Comparison of ENCODE assay signal across 1 cellular context in genomic region chr7:90900640-90901353, GRCh38.
TF ChIP-seq lines count a peak whose summit lies in the region.

No MANE protein-coding gene starts in this region.

TF ChIP-seq in HepG2, 621 proteins besides CTCF, POLR2A, EP300 and RAD21 (continued from another document):
- TF ChIP-seq KLF13 (CRISPR knock-in tag; IDR thresholded peaks at IDR 0.05) (no peak), ZNF564 (CRISPR knock-in tag; IDR thresholded peaks at IDR 0.05) (no peak), ZKSCAN1 (IDR thresholded peaks at IDR 0.05; ENCODE audit: low read length) (no peak), PRMT3 (CRISPR knock-in tag; IDR thresholded peaks at IDR 0.05; ENCODE audit: borderline replicate concordance, low read depth) (no peak), NAIF1 (CRISPR knock-in tag; IDR thresholded peaks at IDR 0.05; ENCODE audit: borderline replicate concordance) (no peak), CEBPB (IDR thresholded peaks at IDR 0.05; ENCODE audit: borderline replicate concordance, low read depth, low read length) (peak; percentile 60; the same call in 1 of the 2 replicates), PLSCR1 (CRISPR knock-in tag; IDR thresholded peaks at IDR 0.05; ENCODE audit: borderline replicate concordance) (no peak), FOXP1 (IDR thresholded peaks at IDR 0.05) (no peak), FOXP1 (CRISPR knock-in tag; IDR thresholded peaks at IDR 0.05) (0 out of 2 replicates have a peak, but pooled peaks have one; percentile 15), TCF7 (IDR thresholded peaks at IDR 0.05; ENCODE audit: low read depth) (peak; percentile 57), DNMT3B (CRISPR knock-in tag; conservative IDR thresholded peaks at IDR 0.05) (no peak), CHD4 (IDR thresholded peaks at IDR 0.05; ENCODE audit: borderline replicate concordance, low read length) (no peak), BCL6 (CRISPR knock-in tag; IDR thresholded peaks at IDR 0.05) (0 out of 2 replicates have a peak, but pooled peaks have one; percentile 21), KDM3A (CRISPR knock-in tag; IDR thresholded peaks at IDR 0.05; ENCODE audit: low read depth) (no peak), BATF2 (CRISPR knock-in tag; IDR thresholded peaks at IDR 0.05) (no peak), GATA4 (IDR thresholded peaks at IDR 0.05; ENCODE audit: borderline replicate concordance, low read depth) (no peak), ZNF33A (CRISPR knock-in tag; IDR thresholded peaks at IDR 0.05; ENCODE audit: borderline replicate concordance) (no peak), TP53 (CRISPR knock-in tag; conservative IDR thresholded peaks at IDR 0.05) (no peak), SOX5 (CRISPR knock-in tag; IDR thresholded peaks at IDR 0.05; ENCODE audit: borderline replicate concordance) (no peak), ZNF280D (CRISPR knock-in tag; IDR thresholded peaks at IDR 0.05) (no peak), SMC3 (IDR thresholded peaks at IDR 0.05; ENCODE audit: low read length) (no peak), FOSL2 (CRISPR knock-in tag; IDR thresholded peaks at IDR 0.05) (peak; percentile 43; the same call in 1 of the 2 replicates), ZXDC (CRISPR knock-in tag; IDR thresholded peaks at IDR 0.05) (no peak), SP5 (CRISPR knock-in tag; IDR thresholded peaks at IDR 0.05; ENCODE audit: borderline replicate concordance, low read depth) (no peak), ZNF451 (CRISPR knock-in tag; IDR thresholded peaks at IDR 0.05) (no peak), MTF2 (CRISPR knock-in tag; IDR thresholded peaks at IDR 0.05; ENCODE audit: borderline replicate concordance) (no peak), PCBP1 (IDR thresholded peaks at IDR 0.05; ENCODE audit: borderline replicate concordance, low read depth, low read length) (no peak), ZNF251 (CRISPR knock-in tag; IDR thresholded peaks at IDR 0.05) (no peak), ZNF616 (CRISPR knock-in tag; IDR thresholded peaks at IDR 0.05; ENCODE audit: low read depth) (no peak), ZBTB20 (CRISPR knock-in tag; IDR thresholded peaks at IDR 0.05; ENCODE audit: borderline replicate concordance, low read depth) (no peak), HOMEZ (CRISPR knock-in tag; IDR thresholded peaks at IDR 0.05; ENCODE audit: low read depth) (no peak), HNRNPUL1 (IDR thresholded peaks at IDR 0.05; ENCODE audit: low read depth, low read length) (no peak), NFYB (CRISPR knock-in tag; IDR thresholded peaks at IDR 0.05) (no peak), SYNCRIP (IDR thresholded peaks at IDR 0.05; ENCODE audit: insufficient read depth, low read depth, low read length) (no peak), PAX8 (CRISPR knock-in tag; IDR thresholded peaks at IDR 0.05; ENCODE audit: borderline replicate concordance) (no peak), ZNF264 (CRISPR knock-in tag; IDR thresholded peaks at IDR 0.05) (no peak), ATM (IDR thresholded peaks at IDR 0.05; ENCODE audit: borderline replicate concordance) (no peak), GTF2F1 (IDR thresholded peaks at IDR 0.05; ENCODE audit: low read length) (no peak), ADNP (CRISPR knock-in tag; IDR thresholded peaks at IDR 0.05) (no peak), HOXA3 (CRISPR knock-in tag; IDR thresholded peaks at IDR 0.05) (no peak), BRD4 (CRISPR knock-in tag; IDR thresholded peaks at IDR 0.05) (no peak), ZNF333 (CRISPR knock-in tag; IDR thresholded peaks at IDR 0.05; ENCODE audit: borderline replicate concordance) (no peak), TCF12 (IDR thresholded peaks at IDR 0.05) (no peak), TCF12 (CRISPR knock-in tag; IDR thresholded peaks at IDR 0.05) (no peak), SMARCC2 (IDR thresholded peaks at IDR 0.05) (no peak), ZSCAN30 (CRISPR knock-in tag; IDR thresholded peaks at IDR 0.05) (no peak), ZNF329 (CRISPR knock-in tag; IDR thresholded peaks at IDR 0.05; ENCODE audit: low read depth) (no peak), IKZF1 (IDR thresholded peaks at IDR 0.05) (no peak), ZNF878 (CRISPR knock-in tag; IDR thresholded peaks at IDR 0.05) (no peak), TRIM24 (CRISPR knock-in tag; IDR thresholded peaks at IDR 0.05) (no peak), ZNF598 (CRISPR knock-in tag; IDR thresholded peaks at IDR 0.05; ENCODE audit: borderline replicate concordance) (no peak), ZNF225 (CRISPR knock-in tag; IDR thresholded peaks at IDR 0.05) (no peak), TBX3 (IDR thresholded peaks at IDR 0.05; ENCODE audit: borderline replicate concordance) (peak; percentile 28; the same call in 1 of the 2 replicates), FOXA1 (IDR thresholded peaks at IDR 0.05) (no peak), FOXA1 (CRISPR knock-in tag; IDR thresholded peaks at IDR 0.05) (0 out of 2 replicates have a peak, but pooled peaks have one; percentile 35)
- TF ChIP-seq, protein P1, sequence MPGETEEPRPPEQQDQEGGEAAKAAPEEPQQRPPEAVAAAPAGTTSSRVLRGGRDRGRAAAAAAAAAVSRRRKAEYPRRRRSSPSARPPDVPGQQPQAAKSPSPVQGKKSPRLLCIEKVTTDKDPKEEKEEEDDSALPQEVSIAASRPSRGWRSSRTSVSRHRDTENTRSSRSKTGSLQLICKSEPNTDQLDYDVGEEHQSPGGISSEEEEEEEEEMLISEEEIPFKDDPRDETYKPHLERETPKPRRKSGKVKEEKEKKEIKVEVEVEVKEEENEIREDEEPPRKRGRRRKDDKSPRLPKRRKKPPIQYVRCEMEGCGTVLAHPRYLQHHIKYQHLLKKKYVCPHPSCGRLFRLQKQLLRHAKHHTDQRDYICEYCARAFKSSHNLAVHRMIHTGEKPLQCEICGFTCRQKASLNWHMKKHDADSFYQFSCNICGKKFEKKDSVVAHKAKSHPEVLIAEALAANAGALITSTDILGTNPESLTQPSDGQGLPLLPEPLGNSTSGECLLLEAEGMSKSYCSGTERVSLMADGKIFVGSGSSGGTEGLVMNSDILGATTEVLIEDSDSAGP (CRISPR knock-in tag; IDR thresholded peaks at IDR 0.05; ENCODE audit: borderline replicate concordance), result no peak
- TF ChIP-seq, protein P2, sequence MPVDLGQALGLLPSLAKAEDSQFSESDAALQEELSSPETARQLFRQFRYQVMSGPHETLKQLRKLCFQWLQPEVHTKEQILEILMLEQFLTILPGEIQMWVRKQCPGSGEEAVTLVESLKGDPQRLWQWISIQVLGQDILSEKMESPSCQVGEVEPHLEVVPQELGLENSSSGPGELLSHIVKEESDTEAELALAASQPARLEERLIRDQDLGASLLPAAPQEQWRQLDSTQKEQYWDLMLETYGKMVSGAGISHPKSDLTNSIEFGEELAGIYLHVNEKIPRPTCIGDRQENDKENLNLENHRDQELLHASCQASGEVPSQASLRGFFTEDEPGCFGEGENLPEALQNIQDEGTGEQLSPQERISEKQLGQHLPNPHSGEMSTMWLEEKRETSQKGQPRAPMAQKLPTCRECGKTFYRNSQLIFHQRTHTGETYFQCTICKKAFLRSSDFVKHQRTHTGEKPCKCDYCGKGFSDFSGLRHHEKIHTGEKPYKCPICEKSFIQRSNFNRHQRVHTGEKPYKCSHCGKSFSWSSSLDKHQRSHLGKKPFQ (CRISPR knock-in tag; IDR thresholded peaks at IDR 0.05; ENCODE audit: insufficient replicate concordance), result no peak
- TF ChIP-seq, protein P3, sequence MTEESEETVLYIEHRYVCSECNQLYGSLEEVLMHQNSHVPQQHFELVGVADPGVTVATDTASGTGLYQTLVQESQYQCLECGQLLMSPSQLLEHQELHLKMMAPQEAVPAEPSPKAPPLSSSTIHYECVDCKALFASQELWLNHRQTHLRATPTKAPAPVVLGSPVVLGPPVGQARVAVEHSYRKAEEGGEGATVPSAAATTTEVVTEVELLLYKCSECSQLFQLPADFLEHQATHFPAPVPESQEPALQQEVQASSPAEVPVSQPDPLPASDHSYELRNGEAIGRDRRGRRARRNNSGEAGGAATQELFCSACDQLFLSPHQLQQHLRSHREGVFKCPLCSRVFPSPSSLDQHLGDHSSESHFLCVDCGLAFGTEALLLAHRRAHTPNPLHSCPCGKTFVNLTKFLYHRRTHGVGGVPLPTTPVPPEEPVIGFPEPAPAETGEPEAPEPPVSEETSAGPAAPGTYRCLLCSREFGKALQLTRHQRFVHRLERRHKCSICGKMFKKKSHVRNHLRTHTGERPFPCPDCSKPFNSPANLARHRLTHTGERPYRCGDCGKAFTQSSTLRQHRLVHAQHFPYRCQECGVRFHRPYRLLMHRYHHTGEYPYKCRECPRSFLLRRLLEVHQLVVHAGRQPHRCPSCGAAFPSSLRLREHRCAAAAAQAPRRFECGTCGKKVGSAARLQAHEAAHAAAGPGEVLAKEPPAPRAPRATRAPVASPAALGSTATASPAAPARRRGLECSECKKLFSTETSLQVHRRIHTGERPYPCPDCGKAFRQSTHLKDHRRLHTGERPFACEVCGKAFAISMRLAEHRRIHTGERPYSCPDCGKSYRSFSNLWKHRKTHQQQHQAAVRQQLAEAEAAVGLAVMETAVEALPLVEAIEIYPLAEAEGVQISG (CRISPR knock-in tag; IDR thresholded peaks at IDR 0.05), result no peak
- TF ChIP-seq, protein P4, sequence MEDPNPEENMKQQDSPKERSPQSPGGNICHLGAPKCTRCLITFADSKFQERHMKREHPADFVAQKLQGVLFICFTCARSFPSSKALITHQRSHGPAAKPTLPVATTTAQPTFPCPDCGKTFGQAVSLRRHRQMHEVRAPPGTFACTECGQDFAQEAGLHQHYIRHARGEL (CRISPR knock-in tag; IDR thresholded peaks at IDR 0.05), result no peak
TF ChIP-seq in HepG2: peak in this region for 9.
